17 cellular contexts compared by ENCODE assay signal in genomic region chr7:25314094-25314708, GRCh38.
DNase-seq lines count a peak whose midpoint lies in the region; ATAC-seq and TF ChIP-seq lines count a peak whose summit lies in the region.
"Had no signal": no experiment of that assay in that cellular context is flagged by ENCODE, and none has a peak within 500 bp of the region (broad histone marks: within the 10 kb centered on the region; RNA-seq: fewer than 3 reads in every experiment).

No MANE protein-coding gene starts in this region.

- WGBS in right lobe of liver (ENCODE audit: insufficient coverage, low coverage, low lambda C conversion rate, missing lambda C conversion rate) = 80% methylated on average over 5 of the region's 5 CpGs

- H3K4me3 ChIP-seq in right lobe of liver = no peak overlapping the region
- H3K4me3 ChIP-seq: BLaER1 treated with 17β-estradiol and CSF1 and Interleukin-3, amounts not matched to agents 10 nM and 100 nM; skin epidermis; suprapubic skin had no signal

- no peaks in the 10 kb centered on the region for H3K36me3 ChIP-seq in right lobe of liver
- H3K36me3 ChIP-seq: BLaER1 treated with 17β-estradiol and CSF1 and Interleukin-3, amounts not matched to agents 10 nM and 100 nM; suprapubic skin had no signal

- no peak for TF ChIP-seq POLR2A in right lobe of liver (IDR thresholded peaks at IDR 0.05)

- H3K9me3 ChIP-seq in right lobe of liver = no peaks in the 10 kb centered on the region
- H3K9me3 ChIP-seq: BLaER1 treated with 17β-estradiol and CSF1 and Interleukin-3, amounts not matched to agents 10 nM and 100 nM; suprapubic skin had no signal

- peak; percentile 23 to 44 (median 28) for ATAC-seq in right lobe of liver
- no peak for ATAC-seq in HG03039 (IDR thresholded peaks at IDR 0.05; ENCODE audit: unreplicated experiment)
- ATAC-seq: activated CD8-positive, alpha-beta T cell treated with anti-CD3 and anti-CD28 coated beads, Interleukin-2, amount 10 ng/mL, durations not matched to agents 7 days and 5 days; activated T-cell treated with anti-CD3 and anti-CD28 coated beads, Interleukin-2, amount 50 U/mL, for 4 hours; T-cell had no signal

- peaks cover 0 to 7% (median 3%) of the 10 kb centered on the region in 4 donors for H3K4me1 ChIP-seq in right lobe of liver
- H3K4me1 ChIP-seq: BLaER1 treated with 17β-estradiol and CSF1 and Interleukin-3, amounts not matched to agents 10 nM and 100 nM; suprapubic skin had no signal

- intact Hi-C loops in right lobe of liver (cut with DNase I) = no loop called here

- no peak for TF ChIP-seq CTCF in right lobe of liver (IDR thresholded peaks at IDR 0.05)

- H3K27me3 ChIP-seq in right lobe of liver = no peaks in the 10 kb centered on the region
- H3K27me3 ChIP-seq: BLaER1 treated with 17β-estradiol and CSF1 and Interleukin-3, amounts not matched to agents 10 nM and 100 nM; suprapubic skin had no signal

- DNase-seq in NCI-H146 (lab: John Stamatoyannopoulos, UW) = peak; percentile 8
- no peak for DNase-seq in NCI-H146 treated with DMSO at 0.1 percent for 48 hours (lab: John Stamatoyannopoulos, UW; ENCODE audit: unreplicated experiment)
- DNase-seq in SK-MEL-5 (ENCODE audit: low read depth, low spot score) = peak; percentile 15
- no peak for DNase-seq in right lobe of liver
- DNase-seq in DMS79 (lab: John Stamatoyannopoulos, UW) = no peak
- no peak for DNase-seq in iPS-NIHi11 (ENCODE audit: low spot score)
- no peak for DNase-seq in stimulated activated CD4-positive, alpha-beta T cell treated with anti-CD3 and anti-CD28 coated beads, Interleukin-1b, Interleukin-23, amount 100 ng/mL, for 48 hours
- DNase-seq: activated B cell treated with CpG ODN at 0.5 μM for 24 hours; activated CD8-positive, alpha-beta T cell treated with anti-CD3 and anti-CD28 coated beads, Interleukin-2, amount 10 ng/mL, durations not matched to agents 7 days and 5 days; activated T-cell treated with anti-CD3 and anti-CD28 coated beads, Interleukin-2, amount 50 U/mL, for 4 hours; NCI-H1694 treated with DMSO at 0.1 percent for 48 hours; stimulated activated CD4-positive, alpha-beta T cell treated with anti-CD3 and anti-CD28 coated beads, Interleukin-4, amount 100 ng/mL, for 4 hours; T-cell had no signal

- peak overlapping the region in 1 of 3 donors; percentile 3 for H3K27ac ChIP-seq in right lobe of liver
- H3K27ac ChIP-seq: BLaER1 treated with 17β-estradiol and CSF1 and Interleukin-3, amounts not matched to agents 10 nM and 100 nM; skin epidermis; suprapubic skin had no signal

- in situ Hi-C loops in SK-MEL-5 (cut with HindIII; ENCODE audit: low pct_unique_long_range_greater_than_20kb, low sequenced_read_pairs) = no loop called here

Comparison
In these comparisons a context has a peak if more than half of its experiments do, and no peak if none do; other contexts are left out.
1. DNase-seq: peak in NCI-H146 (single experiment) and SK-MEL-5 (single experiment); none in NCI-H146 treated with DMSO at 0.1 percent for 48 hours (single experiment), right lobe of liver (0 of 3), DMS79 (single experiment), iPS-NIHi11 (single experiment) and stimulated activated CD4-positive, alpha-beta T cell treated with anti-CD3 and anti-CD28 coated beads, Interleukin-1b, Interleukin-23, amount 100 ng/mL, for 48 hours (single experiment).